In the genomic region with DNA sequence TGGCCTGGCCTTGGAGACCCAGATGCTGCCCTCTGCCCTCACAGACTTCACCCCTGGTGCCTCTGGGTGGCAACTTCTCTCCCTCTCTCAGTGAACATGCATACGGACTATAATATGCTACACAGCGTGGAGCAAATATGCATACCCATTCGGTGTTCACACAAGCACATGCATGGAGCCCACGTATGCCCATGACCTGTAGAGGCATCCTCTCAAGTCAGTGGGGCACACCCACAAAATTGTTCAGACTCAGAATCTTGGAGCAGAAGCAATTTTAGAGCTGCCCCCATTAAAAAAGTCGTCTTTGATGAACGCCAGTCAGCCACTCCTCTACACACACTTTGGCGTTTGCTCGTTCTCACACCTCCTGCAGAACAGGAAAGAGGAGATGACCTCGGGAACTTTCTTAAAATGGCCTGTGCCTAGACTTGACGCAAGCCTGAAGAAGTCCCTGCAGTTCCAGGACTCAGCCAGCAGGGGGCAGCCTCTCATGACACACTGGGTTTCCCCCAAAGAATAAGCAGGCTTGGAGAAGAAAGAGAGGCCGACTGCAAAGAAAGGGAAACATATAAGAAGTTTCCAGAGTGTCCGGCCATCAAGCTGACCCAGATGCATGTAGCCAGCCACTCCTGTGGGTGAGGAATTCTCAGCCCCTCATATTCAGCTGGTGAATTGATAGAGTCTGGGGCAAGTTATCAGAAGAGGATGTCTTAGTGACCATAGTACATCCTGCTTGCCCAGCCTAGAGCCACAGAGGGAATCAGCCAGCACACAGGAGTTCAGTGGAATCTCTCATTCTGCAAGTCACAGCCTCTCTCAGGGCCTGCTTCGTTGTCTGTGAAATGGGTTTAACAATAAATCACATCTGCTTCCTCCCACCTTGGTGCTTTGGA, we compare ENCODE assay signal across 8 cellular contexts. TPM values are rescaled to one million over a fixed set of nuclear protein-coding genes. Genes with fewer than 3 reads are reported as not detected.
A peak's percentile ranks its signal among the peaks of the same experiment; 100 is the strongest.
DNase-seq lines count a peak whose midpoint lies in the region; ATAC-seq, FAIRE-seq and TF ChIP-seq lines count a peak whose summit lies in the region.

No MANE protein-coding gene starts in this region.

- TF ChIP-seq CTCF in C4-2B (conservative IDR thresholded peaks at IDR 0.05) (peak; percentile 86), LNCaP clone FGC (IDR thresholded peaks at IDR 0.05; ENCODE audit: control insufficient read depth, extremely low read depth, insufficient read depth) (peak; percentile 78), retinal pigment epithelial cell (conservative IDR thresholded peaks at IDR 0.05; ENCODE audit: low read depth, low read length) (peak; percentile 83)

- H3K4me3 ChIP-seq in LNCaP clone FGC (ENCODE audit: low read depth, low read length) (no peak overlapping the region), adipocyte (ENCODE audit: low read length) (no peak overlapping the region), retinal pigment epithelial cell (ENCODE audit: low read length) (no peak overlapping the region)

- no peak overlapping the region for H3K27ac Mint-ChIP-seq in T-cell

- POLR2A ChIA-PET in T-cell (lab: Charles Lee), result no interaction called here

- no peaks in the 10 kb centered on the region for H3K9me3 Mint-ChIP-seq in T-cell

- no peaks in the 10 kb centered on the region for H3K36me3 Mint-ChIP-seq in T-cell

- no peak overlapping the region for H3K27ac ChIP-seq in C4-2B

- H3K9ac ChIP-seq in adipocyte (ENCODE audit: low read length), result no peak overlapping the region

- H3K4me3 Mint-ChIP-seq in T-cell, result no peak overlapping the region

- ATAC-seq in T-cell (replicated peaks in 1 of 4) (peak; percentile 68 to 75 (median 74)), left ventricle myocardium superior (peak; percentile 82), HG02642 (IDR thresholded peaks at IDR 0.05; ENCODE audit: poor library complexity, unreplicated experiment) (no peak)

- H3K36me3 ChIP-seq in adipocyte (ENCODE audit: control insufficient read depth, insufficient read depth, low read length, severe bottlenecking), result no peaks in the 10 kb centered on the region

- H3K27me3 ChIP-seq in adipocyte (replicated peaks; ENCODE audit: control insufficient read depth, insufficient read depth, low read length), result peaks cover 24% of the 10 kb centered on the region

- DNase-seq in GM19239 (ENCODE audit: insufficient read length, low spot score) (peak; percentile 40), LNCaP clone FGC (ENCODE audit: low read depth) (no peak), T-cell (peak; percentile 30 to 78 (median 64)), adipocyte (ENCODE audit: low read depth) (peak; percentile 78), left ventricle myocardium superior (peak; percentile 78), retinal pigment epithelial cell (ENCODE audit: low read depth) (no peak)

- intact Hi-C loops in left ventricle myocardium superior (cut with micrococcal nuclease), result loop anchor here (10.0 kb wide), 1 partner anchor 87 kb away; no protein-coding TSS in a partner anchor

- peaks cover 8% of the 10 kb centered on the region for H3K4me1 ChIP-seq in adipocyte (ENCODE audit: control insufficient read depth, insufficient read depth, low read length)

- H3K9me3 ChIP-seq in adipocyte (ENCODE audit: control insufficient read depth, low read length), result peaks cover 10% of the 10 kb centered on the region

- peak; percentile 99 for FAIRE-seq in GM19239 (lab: Jason Lieb, UNC)

- CTCF ChIA-PET in T-cell (lab: Charles Lee), result interaction anchor here (0.6 to 3.2 kb wide), 13 partner anchors 11 to 389 kb away, joined by 3 to 10 read pairs (median 4); no protein-coding TSS in a partner anchor

- H3K27me3 Mint-ChIP-seq in T-cell, result peaks cover 3 to 13% of the 10 kb centered on the region in 2 donors

- peaks cover 4 to 11% (median 4%) of the 10 kb centered on the region in 3 donors for H3K4me1 Mint-ChIP-seq in T-cell

RNA-seq across cellular contexts. Expression of gene APLN, which starts 17.3 kb away (rescaled TPM):
- total RNA-seq in T-cell, result under 1 TPM in 1 of 5 donors, not detected in 4; 0.06 TPM
- total RNA-seq in left ventricle myocardium superior, result 25.9 TPM

Comparison
In these comparisons a context has a peak if more than half of its experiments do, and no peak if none do; other contexts are left out.
1. DNase-seq: peak in GM19239 (single experiment), T-cell (34 of 34), adipocyte (single experiment) and left ventricle myocardium superior (single experiment); none in LNCaP clone FGC (single experiment) and retinal pigment epithelial cell (single experiment).
2. RNA of gene APLN, which starts 17.3 kb away (total RNA-seq): 25.9 TPM in left ventricle myocardium superior (single experiment); 0.06 TPM in T-cell; every median in the first group is over 10 times any median in the second.
3. Peak in every context shown above with its lines, with median percentiles within 50 percentile points of each other: CTCF ChIP-seq.